ENCODE assay signal across 20 cellular contexts in genomic region chr15:47410243-47410642, GRCh38.
"Had no signal": no experiment of that assay in that cellular context is flagged by ENCODE, and none has a peak within 500 bp of the region (broad histone marks: within the 10 kb centered on the region; RNA-seq: fewer than 3 reads in every experiment).

No MANE protein-coding gene starts in this region.

- DNase-seq: activated CD4-positive, alpha-beta T cell treated with anti-CD3 and anti-CD28 coated beads for 36 hours; activated CD4-positive, alpha-beta T cell treated with anti-CD3 and anti-CD28 coated beads, Interleukin-2, amount 50 U/mL, for 48 hours; activated CD8-positive, alpha-beta memory T cell treated with anti-CD3 and anti-CD28 coated beads, Interleukin-2, amount 50 U/mL, for 48 hours; activated effector memory CD4-positive, alpha-beta T cell treated with Interleukin-2 at 50 U/mL for 16 hours; activated naive CD4-positive, alpha-beta T cell treated with anti-CD3 and anti-CD28 coated beads for 36 hours; activated naive CD8-positive, alpha-beta T cell treated with anti-CD3 and anti-CD28 coated beads, Interleukin-2, amount 10 ng/mL, durations not matched to agents 7 days and 5 days; activated T-cell treated with anti-CD3 and anti-CD28 coated beads, Interleukin-2, amount 50 U/mL, for 4 hours; amniotic stem cell; cerebellar nuclear complex; gastrocnemius medialis; head of caudate nucleus; islet precursor cell; left cardiac atrium; stimulated activated CD4-positive, alpha-beta T cell treated with anti-CD3 and anti-CD28 coated beads, Interleukin-4, amount 100 ng/mL, for 1 hour; stimulated activated naive CD4-positive, alpha-beta T cell; thyroid gland; upper lobe of right lung had no signal

- H3K36me3 ChIP-seq: esophagus muscularis mucosa, gastrocnemius medialis, prostate gland, thyroid gland, upper lobe of right lung had no signal

- H3K9me3 ChIP-seq: esophagus muscularis mucosa, gastrocnemius medialis, prostate gland, thyroid gland, upper lobe of right lung had no signal

- H3K27ac ChIP-seq: coronary artery, gastrocnemius medialis, prostate gland, thyroid gland, upper lobe of right lung had no signal

- H3K4me3 ChIP-seq: coronary artery, esophagus muscularis mucosa, gastrocnemius medialis, prostate gland, thyroid gland, upper lobe of right lung had no signal

- H3K27me3 ChIP-seq: esophagus muscularis mucosa, gastrocnemius medialis, thyroid gland, upper lobe of right lung had no signal

- H3K4me1 ChIP-seq: prostate gland had no signal
